Comparison of ENCODE assay signal across 26 cellular contexts in genomic region chr9:99411479-99412100, GRCh38.
DNase-seq lines count a peak whose midpoint lies in the region; TF ChIP-seq lines count a peak whose summit lies in the region.
"Had no signal": no experiment of that assay in that cellular context is flagged by ENCODE, and none has a peak within 500 bp of the region (broad histone marks: within the 10 kb centered on the region; RNA-seq: fewer than 3 reads in every experiment).

No MANE protein-coding gene starts in this region.

- H3K4me3 Mint-ChIP-seq in Caco-2 (ENCODE audit: unreplicated experiment): no peak overlapping the region
- H3K4me3 Mint-ChIP-seq: activated naive CD4-positive, alpha-beta T cell treated with anti-CD3 and anti-CD28 coated beads, Interleukin-2, amount 50 U/mL, for 24 hours; activated T-helper 1 cell treated with anti-CD3 and anti-CD28 coated beads, Interleukin-12 subunit alpha, Interleukin-12 subunit beta, Interleukin-2, Interleukin-4 antibody, amounts not matched to agents 30 ng/mL and 10 ng/mL and 1 ng/mL, durations not matched to agents 14 hours and 24 hours and 36 hours; CD4-positive, CD25-positive, alpha-beta regulatory T cell; immature natural killer cell; stimulated activated memory B cell treated with anti-CD40 and anti-IgM and Interleukin-4, amounts not matched to agents 10 μg/mL and 1 μg/mL and 100 μg/mL, for 72 hours; T-helper 1 cell treated with Interleukin-12 subunit alpha and Interleukin-12 subunit beta and Interleukin-4 antibody, amounts not matched to agents 30 μg/mL and 1 μg/mL, for 36 hours had no signal

- H3K4me1 ChIP-seq in Caco-2: no peaks in the 10 kb centered on the region
- H3K4me1 ChIP-seq: lower lobe of right lung, suprapubic skin had no signal

- CTCF ChIA-PET in Caco-2 (lab: Charles Lee): no interaction called here

- H3K27me3 Mint-ChIP-seq in Caco-2 (ENCODE audit: insufficient read depth, unreplicated experiment): peaks cover 12% of the 10 kb centered on the region
- H3K27me3 Mint-ChIP-seq: stimulated activated memory B cell treated with anti-CD40 and anti-IgM and Interleukin-4, amounts not matched to agents 10 μg/mL and 1 μg/mL and 100 μg/mL, for 72 hours had no signal

- WGBS in lower leg skin, 2 donors: 69 to 77% methylated on average over 8 of the region's 8 CpGs

- TF ChIP-seq CTCF in lower leg skin (IDR thresholded peaks at IDR 0.05) (no peak), Caco-2 (IDR thresholded peaks at IDR 0.05; ENCODE audit: insufficient read depth in 1 of 2, low read depth in 1 of 2, low read length in 1 of 2, severe bottlenecking in 1 of 2, unreplicated experiment in 1 of 2) (no peak)

- TF ChIP-seq POLR2A in lower leg skin (IDR thresholded peaks at IDR 0.05): no peak

- no TSS peak for BruUV-seq in Caco-2 (replicated peaks; lab: Mats Ljungman, UMichigan)

- no peaks in the 10 kb centered on the region for H3K9me3 ChIP-seq in Caco-2
- H3K9me3 ChIP-seq: lower lobe of right lung, neutrophil, suprapubic skin had no signal

- H3K36me3 Mint-ChIP-seq in Caco-2 (ENCODE audit: insufficient read depth, unreplicated experiment): no peaks in the 10 kb centered on the region
- H3K36me3 Mint-ChIP-seq: activated naive CD4-positive, alpha-beta T cell treated with anti-CD3 and anti-CD28 coated beads, Interleukin-2, amount 50 U/mL, for 24 hours; CD4-positive, CD25-positive, alpha-beta regulatory T cell; immature natural killer cell; stimulated activated memory B cell treated with anti-CD40 and anti-IgM and Interleukin-4, amounts not matched to agents 10 μg/mL and 1 μg/mL and 100 μg/mL, for 72 hours had no signal

- H3K36me3 ChIP-seq in Caco-2 (ENCODE audit: control insufficient read depth, insufficient read depth, low read length): no peaks in the 10 kb centered on the region
- H3K36me3 ChIP-seq: lower lobe of right lung, neutrophil, suprapubic skin had no signal

- H3K4me3 ChIP-seq in lower leg skin (ENCODE audit: low read depth, poor library complexity, severe bottlenecking) (no peak overlapping the region), Caco-2 (ENCODE audit: low read depth, low read length) (no peak overlapping the region)
- H3K4me3 ChIP-seq: lower lobe of right lung, suprapubic skin had no signal

- POLR2A ChIA-PET in Caco-2 (lab: Charles Lee): no interaction called here

- H3K4me1 Mint-ChIP-seq in Caco-2 (ENCODE audit: low read depth, unreplicated experiment): no peaks in the 10 kb centered on the region
- H3K4me1 Mint-ChIP-seq: activated naive CD4-positive, alpha-beta T cell treated with anti-CD3 and anti-CD28 coated beads, Interleukin-2, amount 50 U/mL, for 24 hours; CD4-positive, CD25-positive, alpha-beta regulatory T cell had no signal

- no peak overlapping the region for H3K27ac Mint-ChIP-seq in Caco-2 (ENCODE audit: unreplicated experiment)
- H3K27ac Mint-ChIP-seq: activated naive CD4-positive, alpha-beta T cell treated with anti-CD3 and anti-CD28 coated beads, Interleukin-2, amount 50 U/mL, for 24 hours; activated T-helper 1 cell treated with anti-CD3 and anti-CD28 coated beads, Interleukin-12 subunit alpha, Interleukin-12 subunit beta, Interleukin-2, Interleukin-4 antibody, amounts not matched to agents 30 ng/mL and 10 ng/mL and 1 ng/mL, durations not matched to agents 14 hours and 24 hours and 36 hours; CD4-positive, CD25-positive, alpha-beta regulatory T cell; immature natural killer cell; stimulated activated memory B cell treated with anti-CD40 and anti-IgM and Interleukin-4, amounts not matched to agents 10 μg/mL and 1 μg/mL and 100 μg/mL, for 72 hours; T-helper 1 cell treated with Interleukin-12 subunit alpha and Interleukin-12 subunit beta and Interleukin-4 antibody, amounts not matched to agents 30 μg/mL and 1 μg/mL, for 36 hours had no signal

- H3K27me3 ChIP-seq in Caco-2 (replicated peaks; ENCODE audit: control insufficient read depth, insufficient read depth, low read length): no peaks in the 10 kb centered on the region
- H3K27me3 ChIP-seq: neutrophil, suprapubic skin had no signal

- peak; percentile 88 for DNase-seq in ELF-1 (ENCODE audit: low read depth, low spot score)
- peak; percentile 75 for DNase-seq in NCI-H146 (lab: John Stamatoyannopoulos, UW)
- peak; percentile 13 for DNase-seq in amniotic epithelial cell (ENCODE audit: low read depth)
- DNase-seq in islet precursor cell: peak; percentile 93
- DNase-seq in lower leg skin (ENCODE audit: low spot score in 2 of 2): no peak
- DNase-seq in HUDEP-2 (lab: John Stamatoyannopoulos, UW; ENCODE audit: unreplicated experiment in 76 of 76): no peak
- no peak for DNase-seq in Caco-2
- DNase-seq: activated CD4-positive, alpha-beta T cell treated with anti-CD3 and anti-CD28 coated beads for 48 hours; aorta; caudate nucleus; CD4-positive, CD25-positive, alpha-beta regulatory T cell; GDM1; head of caudate nucleus; immature natural killer cell; Kasumi-1; lower lobe of right lung; NCI-H1048; NCI-H2081 treated with DMSO at 0.1 percent for 48 hours; NCI-H524 treated with DMSO at 0.1 percent for 48 hours; small intestine had no signal

- intact Hi-C loops in lower leg skin (cut with DNase I; ENCODE audit: low total_unique reads) (no loop called here), Caco-2 (cut with micrococcal nuclease; ENCODE audit: unreplicated experiment) (no loop called here)

- no peaks in the 10 kb centered on the region for H3K9me3 Mint-ChIP-seq in Caco-2 (ENCODE audit: unreplicated experiment)
- H3K9me3 Mint-ChIP-seq: activated naive CD4-positive, alpha-beta T cell treated with anti-CD3 and anti-CD28 coated beads, Interleukin-2, amount 50 U/mL, for 24 hours; activated T-helper 1 cell treated with anti-CD3 and anti-CD28 coated beads, Interleukin-12 subunit alpha, Interleukin-12 subunit beta, Interleukin-2, Interleukin-4 antibody, amounts not matched to agents 30 ng/mL and 10 ng/mL and 1 ng/mL, durations not matched to agents 14 hours and 24 hours and 36 hours; T-helper 1 cell treated with Interleukin-12 subunit alpha and Interleukin-12 subunit beta and Interleukin-4 antibody, amounts not matched to agents 30 μg/mL and 1 μg/mL, for 36 hours had no signal

Comparison
In these comparisons a context has a peak if more than half of its experiments do, and no peak if none do; other contexts are left out.
1. DNase-seq: peak in ELF-1 (single experiment), NCI-H146 (single experiment), amniotic epithelial cell (single experiment) and islet precursor cell (single experiment); none in lower leg skin (0 of 2), HUDEP-2 (0 of 76) and Caco-2 (0 of 2).